In the genomic region with DNA sequence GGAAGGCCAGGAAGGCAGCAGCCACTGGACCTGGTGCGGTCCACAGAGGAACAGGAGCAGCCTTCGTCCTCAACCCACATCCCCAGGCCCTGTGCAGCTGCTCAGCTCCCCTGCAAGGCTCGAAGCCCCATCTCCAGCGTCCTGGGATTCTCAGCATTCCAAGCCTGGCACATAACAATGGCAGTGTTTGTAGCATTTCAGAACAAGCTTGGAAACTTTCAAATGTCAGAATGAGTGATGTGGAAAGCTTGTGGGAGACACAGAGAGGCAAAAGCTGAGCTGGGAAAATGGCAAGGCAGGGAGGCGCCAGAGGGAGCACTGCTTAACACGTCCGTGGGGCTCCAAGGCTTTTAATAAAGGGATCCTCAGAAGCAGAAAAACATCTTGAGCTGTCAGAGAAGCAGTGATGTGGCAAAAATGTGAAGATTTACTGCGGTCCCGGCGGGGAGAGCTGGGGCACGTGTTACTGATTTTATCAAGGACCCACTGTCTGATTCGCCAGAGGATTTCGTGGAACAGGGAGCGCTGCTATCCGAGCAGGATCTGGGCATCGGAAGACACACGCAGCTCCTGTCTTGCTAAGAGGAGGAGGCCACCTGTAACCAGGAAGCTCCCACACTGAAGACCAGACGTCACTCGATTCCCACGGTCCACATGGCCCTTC, we compare ENCODE assay signal across 12 cellular contexts. TPM values are rescaled to one million over a fixed set of nuclear protein-coding genes. Genes with fewer than 3 reads are reported as not detected.
A peak's percentile ranks its signal among the peaks of the same experiment; 100 is the strongest.
DNase-seq lines count a peak whose midpoint lies in the region; ATAC-seq, FAIRE-seq and TF ChIP-seq lines count a peak whose summit lies in the region.
"Had no signal": no experiment of that assay in that cellular context is flagged by ENCODE, and none has a peak within 500 bp of the region (broad histone marks: within the 10 kb centered on the region; RNA-seq: fewer than 3 reads in every experiment).

No MANE protein-coding gene starts in this region.

- ATAC-seq in WTC11 (peak; percentile 73), HG03159 (IDR thresholded peaks at IDR 0.05; ENCODE audit: unreplicated experiment) (no peak), GM21825 (IDR thresholded peaks at IDR 0.05; ENCODE audit: unreplicated experiment) (no peak)
- ATAC-seq: activated CD8-positive, alpha-beta memory T cell treated with anti-CD3 and anti-CD28 coated beads, Interleukin-2, amount 10 ng/mL, durations not matched to agents 7 days and 5 days had no signal

- no peaks in the 10 kb centered on the region for H3K36me3 Mint-ChIP-seq in WTC11
- H3K36me3 Mint-ChIP-seq: activated CD8-positive, alpha-beta memory T cell treated with anti-CD3 and anti-CD28 coated beads, Interleukin-2, amount 10 ng/mL, durations not matched to agents 7 days and 5 days had no signal

- POLR2A ChIA-PET in WTC11 (lab: Charles Lee): interaction anchor here (0.9 to 1.1 kb wide), 2 partner anchors 479 to 965 kb away, joined by 3 to 4 read pairs; no protein-coding TSS in a partner anchor

- TF ChIP-seq CTCF in WTC11 (IDR thresholded peaks at IDR 0.05): no peak

- no peaks in the 10 kb centered on the region; the same call in 1 of the 2 replicates for H3K27me3 Mint-ChIP-seq in WTC11 (ENCODE audit: low read depth)

- FAIRE-seq in HTR-8/SVneo (lab: Jason Lieb, UNC): no peak
- FAIRE-seq: GM12891 had no signal

- peaks cover 31% of the 10 kb centered on the region for H3K4me1 Mint-ChIP-seq in WTC11

- no peak overlapping the region for H3K4me3 Mint-ChIP-seq in WTC11

- DNase-seq in HTR-8/SVneo (ENCODE audit: insufficient read length, low spot score) (peak; percentile 45), WTC11 (ENCODE audit: low spot score) (peak; percentile 76), iPS DF 4.7 (ENCODE audit: extremely low read depth, low spot score) (peak; percentile 74), posterior vena cava (ENCODE audit: low spot score) (peak; percentile 46), NCI-H2081 treated with DMSO at 0.1 percent for 48 hours (lab: John Stamatoyannopoulos, UW) (no peak)
- DNase-seq in central memory CD4-positive, alpha-beta T cell: no peak
- DNase-seq: activated CD8-positive, alpha-beta memory T cell treated with anti-CD3 and anti-CD28 coated beads, Interleukin-2, amount 10 ng/mL, durations not matched to agents 7 days and 5 days; NCI-H510A; thyroid gland had no signal

- CTCF ChIA-PET in WTC11 (lab: Charles Lee): interaction anchor here (0.7 to 1.9 kb wide), 10 partner anchors 13 to 591 kb away, joined by 3 to 8 read pairs (median 4); no protein-coding TSS in a partner anchor

- peak overlapping the region; percentile 95 for H3K27ac Mint-ChIP-seq in WTC11
- H3K27ac Mint-ChIP-seq: activated CD8-positive, alpha-beta memory T cell treated with anti-CD3 and anti-CD28 coated beads, Interleukin-2, amount 10 ng/mL, durations not matched to agents 7 days and 5 days had no signal

- intact Hi-C loops in posterior vena cava (cut with DNase I): loop anchor here in 1 of 2 donors (5.0 kb wide), 1 partner anchor 593 kb away; no protein-coding TSS in a partner anchor

- H3K9me3 Mint-ChIP-seq in WTC11: no peaks in the 10 kb centered on the region

TF ChIP-seq in WTC11, 78 proteins besides CTCF, POLR2A, EP300 and RAD21:
- peak; percentile 42; the same call in 1 of the 2 replicates for TF ChIP-seq FOXP1 (CRISPR knock-in tag; IDR thresholded peaks at IDR 0.05; ENCODE audit: borderline replicate concordance)
- TF ChIP-seq TEAD4 (CRISPR knock-in tag; IDR thresholded peaks at IDR 0.05): peak; percentile 60; the same call in 1 of the 2 replicates
- peak; percentile 96; the same call in 1 of the 2 replicates for TF ChIP-seq TEAD1 (CRISPR knock-in tag; IDR thresholded peaks at IDR 0.05)
- TF ChIP-seq GABPB1 (CRISPR knock-in tag; IDR thresholded peaks at IDR 0.05): no peak
- TF ChIP-seq, protein P1, sequence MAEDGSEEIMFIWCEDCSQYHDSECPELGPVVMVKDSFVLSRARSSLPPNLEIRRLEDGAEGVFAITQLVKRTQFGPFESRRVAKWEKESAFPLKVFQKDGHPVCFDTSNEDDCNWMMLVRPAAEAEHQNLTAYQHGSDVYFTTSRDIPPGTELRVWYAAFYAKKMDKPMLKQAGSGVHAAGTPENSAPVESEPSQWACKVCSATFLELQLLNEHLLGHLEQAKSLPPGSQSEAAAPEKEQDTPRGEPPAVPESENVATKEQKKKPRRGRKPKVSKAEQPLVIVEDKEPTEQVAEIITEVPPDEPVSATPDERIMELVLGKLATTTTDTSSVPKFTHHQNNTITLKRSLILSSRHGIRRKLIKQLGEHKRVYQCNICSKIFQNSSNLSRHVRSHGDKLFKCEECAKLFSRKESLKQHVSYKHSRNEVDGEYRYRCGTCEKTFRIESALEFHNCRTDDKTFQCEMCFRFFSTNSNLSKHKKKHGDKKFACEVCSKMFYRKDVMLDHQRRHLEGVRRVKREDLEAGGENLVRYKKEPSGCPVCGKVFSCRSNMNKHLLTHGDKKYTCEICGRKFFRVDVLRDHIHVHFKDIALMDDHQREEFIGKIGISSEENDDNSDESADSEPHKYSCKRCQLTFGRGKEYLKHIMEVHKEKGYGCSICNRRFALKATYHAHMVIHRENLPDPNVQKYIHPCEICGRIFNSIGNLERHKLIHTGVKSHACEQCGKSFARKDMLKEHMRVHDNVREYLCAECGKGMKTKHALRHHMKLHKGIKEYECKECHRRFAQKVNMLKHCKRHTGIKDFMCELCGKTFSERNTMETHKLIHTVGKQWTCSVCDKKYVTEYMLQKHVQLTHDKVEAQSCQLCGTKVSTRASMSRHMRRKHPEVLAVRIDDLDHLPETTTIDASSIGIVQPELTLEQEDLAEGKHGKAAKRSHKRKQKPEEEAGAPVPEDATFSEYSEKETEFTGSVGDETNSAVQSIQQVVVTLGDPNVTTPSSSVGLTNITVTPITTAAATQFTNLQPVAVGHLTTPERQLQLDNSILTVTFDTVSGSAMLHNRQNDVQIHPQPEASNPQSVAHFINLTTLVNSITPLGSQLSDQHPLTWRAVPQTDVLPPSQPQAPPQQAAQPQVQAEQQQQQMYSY (CRISPR knock-in tag; IDR thresholded peaks at IDR 0.05): 0 out of 2 replicates have a peak, but pooled peaks have one; percentile 41
- no peak for TF ChIP-seq FOXJ3 (CRISPR knock-in tag; IDR thresholded peaks at IDR 0.05; ENCODE audit: borderline replicate concordance)
- TF ChIP-seq, protein P2, sequence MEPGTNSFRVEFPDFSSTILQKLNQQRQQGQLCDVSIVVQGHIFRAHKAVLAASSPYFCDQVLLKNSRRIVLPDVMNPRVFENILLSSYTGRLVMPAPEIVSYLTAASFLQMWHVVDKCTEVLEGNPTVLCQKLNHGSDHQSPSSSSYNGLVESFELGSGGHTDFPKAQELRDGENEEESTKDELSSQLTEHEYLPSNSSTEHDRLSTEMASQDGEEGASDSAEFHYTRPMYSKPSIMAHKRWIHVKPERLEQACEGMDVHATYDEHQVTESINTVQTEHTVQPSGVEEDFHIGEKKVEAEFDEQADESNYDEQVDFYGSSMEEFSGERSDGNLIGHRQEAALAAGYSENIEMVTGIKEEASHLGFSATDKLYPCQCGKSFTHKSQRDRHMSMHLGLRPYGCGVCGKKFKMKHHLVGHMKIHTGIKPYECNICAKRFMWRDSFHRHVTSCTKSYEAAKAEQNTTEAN (CRISPR knock-in tag; IDR thresholded peaks at IDR 0.05): no peak
- TF ChIP-seq, protein P3, sequence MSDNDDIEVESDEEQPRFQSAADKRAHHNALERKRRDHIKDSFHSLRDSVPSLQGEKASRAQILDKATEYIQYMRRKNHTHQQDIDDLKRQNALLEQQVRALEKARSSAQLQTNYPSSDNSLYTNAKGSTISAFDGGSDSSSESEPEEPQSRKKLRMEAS (CRISPR knock-in tag; IDR thresholded peaks at IDR 0.05): peak; percentile 47
- peak; percentile 63; the same call in 1 of the 2 replicates for TF ChIP-seq ZNF263 (CRISPR knock-in tag; IDR thresholded peaks at IDR 0.05; ENCODE audit: low read depth)
- TF ChIP-seq, protein P4, sequence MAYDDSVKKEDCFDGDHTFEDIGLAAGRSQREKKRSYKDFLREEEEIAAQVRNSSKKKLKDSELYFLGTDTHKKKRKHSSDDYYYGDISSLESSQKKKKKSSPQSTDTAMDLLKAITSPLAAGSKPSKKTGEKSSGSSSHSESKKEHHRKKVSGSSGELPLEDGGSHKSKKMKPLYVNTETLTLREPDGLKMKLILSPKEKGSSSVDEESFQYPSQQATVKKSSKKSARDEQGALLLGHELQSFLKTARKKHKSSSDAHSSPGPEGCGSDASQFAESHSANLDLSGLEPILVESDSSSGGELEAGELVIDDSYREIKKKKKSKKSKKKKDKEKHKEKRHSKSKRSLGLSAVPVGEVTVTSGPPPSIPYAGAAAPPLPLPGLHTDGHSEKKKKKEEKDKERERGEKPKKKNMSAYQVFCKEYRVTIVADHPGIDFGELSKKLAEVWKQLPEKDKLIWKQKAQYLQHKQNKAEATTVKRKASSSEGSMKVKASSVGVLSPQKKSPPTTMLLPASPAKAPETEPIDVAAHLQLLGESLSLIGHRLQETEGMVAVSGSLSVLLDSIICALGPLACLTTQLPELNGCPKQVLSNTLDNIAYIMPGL (CRISPR knock-in tag; IDR thresholded peaks at IDR 0.05): no peak

RNA-seq across cellular contexts. Expression of a gene that starts 38.1 kb away (rescaled TPM):
- total RNA-seq in WTC11 (2021): 180 to 184 TPM (median 182 TPM) in 3 replicates
- total RNA-seq in posterior vena cava: 10 to 100 TPM; 75.4 to 86.2 TPM

Comparison
In these comparisons a context has a peak if more than half of its experiments do, and no peak if none do; other contexts are left out.
1. DNase-seq: peak in HTR-8/SVneo (single experiment), WTC11 (single experiment), iPS DF 4.7 (single experiment) and posterior vena cava (single experiment); none in NCI-H2081 treated with DMSO at 0.1 percent for 48 hours (single experiment) and central memory CD4-positive, alpha-beta T cell (single experiment).